Comparison of ENCODE assay signal across 18 cellular contexts in genomic region chr20:43323592-43323991, GRCh38.
A peak's percentile ranks its signal among the peaks of the same experiment; 100 is the strongest.
DNase-seq lines count a peak whose midpoint lies in the region; ATAC-seq and TF ChIP-seq lines count a peak whose summit lies in the region.
"Had no signal": no experiment of that assay in that cellular context is flagged by ENCODE, and none has a peak within 500 bp of the region (broad histone marks: within the 10 kb centered on the region; RNA-seq: fewer than 3 reads in every experiment).

No MANE protein-coding gene starts in this region.

- TF ChIP-seq CTCF in GM23338 (conservative IDR thresholded peaks at IDR 0.05; ENCODE audit: low read depth in 2 of 2) = no peak
- no peak for TF ChIP-seq CTCF in natural killer cell (IDR thresholded peaks at IDR 0.05)
- TF ChIP-seq CTCF in WERI-Rb-1 (IDR thresholded peaks at IDR 0.05; ENCODE audit: low read depth, low read length) = no peak

- H3K4me1 ChIP-seq in GM23338 (ENCODE audit: insufficient read depth) (no peaks in the 10 kb centered on the region), NT2/D1 (ENCODE audit: insufficient read depth, insufficient read length) (peaks cover 3% of the 10 kb centered on the region)
- H3K4me1 ChIP-seq: BLaER1 treated with 17β-estradiol and CSF1 and Interleukin-3, amounts not matched to agents 10 nM and 100 nM; Caco-2 had no signal

- H3K4me3 ChIP-seq in GM23338 (no peak overlapping the region), NT2/D1 (ENCODE audit: insufficient read length, low read depth) (no peak overlapping the region), MG63 (no peak overlapping the region), WERI-Rb-1 (ENCODE audit: low read depth, low read length) (no peak overlapping the region)
- H3K4me3 ChIP-seq: BLaER1 treated with 17β-estradiol and CSF1 and Interleukin-3, amounts not matched to agents 10 nM and 100 nM; K562 had no signal

- H3K4me3 Mint-ChIP-seq in GM23338 (no peak overlapping the region), natural killer cell (no peak overlapping the region)
- H3K4me3 Mint-ChIP-seq: B cell; CD4-positive, CD25-positive, alpha-beta regulatory T cell; CD8-positive, alpha-beta memory T cell had no signal

- no peaks in the 10 kb centered on the region for H4K20me1 ChIP-seq in GM23338 (replicated peaks; ENCODE audit: insufficient read depth)
- H4K20me1 ChIP-seq: BLaER1 treated with 17β-estradiol and CSF1 and Interleukin-3, amounts not matched to agents 10 nM and 100 nM had no signal

- H3K4me1 Mint-ChIP-seq in GM23338 = no peaks in the 10 kb centered on the region
- no peaks in the 10 kb centered on the region for H3K4me1 Mint-ChIP-seq in natural killer cell
- H3K4me1 Mint-ChIP-seq: B cell; CD4-positive, CD25-positive, alpha-beta regulatory T cell; CD8-positive, alpha-beta memory T cell had no signal

- H3K27me3 Mint-ChIP-seq in GM23338 (ENCODE audit: insufficient read depth, low read depth, poor library complexity) = no peaks in the 10 kb centered on the region
- no peaks in the 10 kb centered on the region for H3K27me3 Mint-ChIP-seq in natural killer cell (ENCODE audit: low read depth in 2 of 2)
- H3K27me3 Mint-ChIP-seq: CD4-positive, CD25-positive, alpha-beta regulatory T cell had no signal

- H3K9me3 ChIP-seq in NT2/D1 (ENCODE audit: insufficient read depth, low read length) (peaks cover 7% of the 10 kb centered on the region; the same call in 1 of the 2 replicates), MG63 (no peaks in the 10 kb centered on the region), WERI-Rb-1 (ENCODE audit: severe bottlenecking) (peaks cover 3% of the 10 kb centered on the region)
- H3K9me3 ChIP-seq: BLaER1 treated with 17β-estradiol and CSF1 and Interleukin-3, amounts not matched to agents 10 nM and 100 nM had no signal

- H3K27ac Mint-ChIP-seq in GM23338 (no peak overlapping the region), natural killer cell (no peak overlapping the region)
- H3K27ac Mint-ChIP-seq: B cell; CD8-positive, alpha-beta memory T cell had no signal

- H3K4me2 ChIP-seq in GM23338 = no peak overlapping the region
- H3K4me2 ChIP-seq: BLaER1 treated with 17β-estradiol and CSF1 and Interleukin-3, amounts not matched to agents 10 nM and 100 nM had no signal

- no peak for DNase-seq in GM23338 (ENCODE audit: low spot score)
- peak; percentile 55 for DNase-seq in NT2/D1 (ENCODE audit: low read depth, low spot score)
- peak; percentile 25 for DNase-seq in iPS-NIHi11 (ENCODE audit: low spot score)
- peak; percentile 33 for DNase-seq in mesenteric fat pad (ENCODE audit: low spot score)
- no peak for DNase-seq in MG63
- no peak for DNase-seq in natural killer cell
- no peak for DNase-seq in WERI-Rb-1
- DNase-seq: 8988T; Caco-2; CD4-positive, CD25-positive, alpha-beta regulatory T cell; CD8-positive, alpha-beta memory T cell; GDM1; HCEC 1CT had no signal

- H3K79me2 ChIP-seq in GM23338 (replicated peaks; ENCODE audit: insufficient read depth) = no peaks in the 10 kb centered on the region

- ATAC-seq in GM23338 (peak; percentile 35; the same call in 2 of the 3 replicates), natural killer cell (no peak), GM18498 (IDR thresholded peaks at IDR 0.05; ENCODE audit: unreplicated experiment) (no peak)
- ATAC-seq: K562 had no signal

- no peak overlapping the region for H2AFZ ChIP-seq in GM23338

- H3K36me3 ChIP-seq in GM23338 (ENCODE audit: insufficient read depth) (no peaks in the 10 kb centered on the region), NT2/D1 (ENCODE audit: insufficient read depth, insufficient read length, low read length) (no peaks in the 10 kb centered on the region), MG63 (no peaks in the 10 kb centered on the region), WERI-Rb-1 (no peaks in the 10 kb centered on the region)
- H3K36me3 ChIP-seq: BLaER1 treated with 17β-estradiol and CSF1 and Interleukin-3, amounts not matched to agents 10 nM and 100 nM had no signal

- no peaks in the 10 kb centered on the region for H3K9me2 ChIP-seq in GM23338 (ENCODE audit: insufficient read depth)

- H3K27me3 ChIP-seq in GM23338 (ENCODE audit: insufficient read depth) (no peaks in the 10 kb centered on the region), NT2/D1 (ENCODE audit: insufficient read depth, insufficient read length) (no peaks in the 10 kb centered on the region), MG63 (no peaks in the 10 kb centered on the region), WERI-Rb-1 (ENCODE audit: insufficient read depth, low read depth, severe bottlenecking) (peaks cover 53% of the 10 kb centered on the region)
- H3K27me3 ChIP-seq: BLaER1 treated with 17β-estradiol and CSF1 and Interleukin-3, amounts not matched to agents 10 nM and 100 nM had no signal

- H3K9me3 Mint-ChIP-seq in GM23338 (peaks cover 94% of the 10 kb centered on the region), natural killer cell (no peaks in the 10 kb centered on the region)

- H3K9ac ChIP-seq in NT2/D1 (ENCODE audit: insufficient read length, low read depth) = no peak overlapping the region
- H3K9ac ChIP-seq: BLaER1 treated with 17β-estradiol and CSF1 and Interleukin-3, amounts not matched to agents 10 nM and 100 nM had no signal

- H3K36me3 Mint-ChIP-seq in GM23338 (ENCODE audit: low read depth) = peaks cover 26% of the 10 kb centered on the region
- H3K36me3 Mint-ChIP-seq in natural killer cell = no peaks in the 10 kb centered on the region
- H3K36me3 Mint-ChIP-seq: CD4-positive, CD25-positive, alpha-beta regulatory T cell had no signal

- intact Hi-C loops in natural killer cell (cut with micrococcal nuclease) = no loop called here

- no peaks in the 10 kb centered on the region for H3F3A ChIP-seq in GM23338 (replicated peaks; ENCODE audit: low read depth)

- H3K27ac ChIP-seq in GM23338 (ENCODE audit: low read depth) = no peak overlapping the region
- no peak overlapping the region for H3K27ac ChIP-seq in WERI-Rb-1
- H3K27ac ChIP-seq: BLaER1 treated with 17β-estradiol and CSF1 and Interleukin-3, amounts not matched to agents 10 nM and 100 nM; HL-60 had no signal

TF ChIP-seq in GM23338, 12 proteins besides CTCF, POLR2A, EP300 and RAD21 (continues in another document):
- TF ChIP-seq ETS1 (IDR thresholded peaks at IDR 0.05) = no peak
- TF ChIP-seq EZH2phosphoT487 (IDR thresholded peaks at IDR 0.05; ENCODE audit: unreplicated experiment) = no peak
- TF ChIP-seq STAT1 (IDR thresholded peaks at IDR 0.05; ENCODE audit: unreplicated experiment) = no peak
- TF ChIP-seq JUNB (IDR thresholded peaks at IDR 0.05; ENCODE audit: unreplicated experiment) = no peak
- no peak for TF ChIP-seq ZNF331 (CRISPR knock-in tag; IDR thresholded peaks at IDR 0.05; ENCODE audit: low read depth)
- TF ChIP-seq CREB1 (CRISPR knock-in tag; IDR thresholded peaks at IDR 0.05; ENCODE audit: low read depth) = no peak
- TF ChIP-seq ZNF114 (CRISPR knock-in tag; IDR thresholded peaks at IDR 0.05) = no peak

Comparison
In these comparisons a context has a peak if more than half of its experiments do, and no peak if none do; other contexts are left out.
1. DNase-seq: peak in NT2/D1 (single experiment), iPS-NIHi11 (single experiment) and mesenteric fat pad (single experiment); none in GM23338 (single experiment), MG63 (single experiment), natural killer cell (single experiment) and WERI-Rb-1 (single experiment).